In genomic region chr2:7011376-7012083, GRCh38 we compare ENCODE assay signal across 12 cellular contexts.
DNase-seq lines count a peak whose midpoint lies in the region; ATAC-seq and TF ChIP-seq lines count a peak whose summit lies in the region.
"Had no signal": no experiment of that assay in that cellular context is flagged by ENCODE, and none has a peak within 500 bp of the region (broad histone marks: within the 10 kb centered on the region; RNA-seq: fewer than 3 reads in every experiment).

No MANE protein-coding gene starts in this region.

- no peak overlapping the region for H3K4me2 ChIP-seq in osteoblast (ENCODE audit: insufficient read depth, low read length)

- DNase-seq in BJ (ENCODE audit: low read depth) (peak; percentile 84), HT1080 (ENCODE audit: low read depth) (peak; percentile 98), brain microvascular endothelial cell (peak; percentile 95), osteoblast (ENCODE audit: insufficient read length, low spot score, missing footprints) (no peak), GM20000 (ENCODE audit: low spot score) (no peak), medulla oblongata (ENCODE audit: extremely low spot score) (no peak)
- DNase-seq: activated naive CD4-positive, alpha-beta T cell treated with Interleukin-2 at 50 U/mL for 16 hours; NK-92 treated with Interleukin-12 subunit alpha and Interleukin-12 subunit beta, amount 100 ng/mL, for 24 hours; stimulated activated CD4-positive, alpha-beta T cell treated with anti-CD3 and anti-CD28 coated beads, Interleukin-4, amount 100 ng/mL, for 1 hour had no signal

- H3K9me3 ChIP-seq in osteoblast (ENCODE audit: low read depth, low read length): no peaks in the 10 kb centered on the region
- H3K9me3 ChIP-seq: esophagus muscularis mucosa had no signal

- TF ChIP-seq CTCF in BJ (IDR thresholded peaks at IDR 0.05; ENCODE audit: insufficient read depth, low read depth, low read length): no peak
- no peak for TF ChIP-seq CTCF in brain microvascular endothelial cell (IDR thresholded peaks at IDR 0.05; ENCODE audit: low read depth, low read length, missing control alignments)
- no peak for TF ChIP-seq CTCF in osteoblast (IDR thresholded peaks at IDR 0.05; ENCODE audit: extremely low read depth, low read depth, low read length)
- no peak for TF ChIP-seq CTCF in GM20000 (IDR thresholded peaks at IDR 0.05; ENCODE audit: extremely low read depth, missing control alignments)

- no peaks in the 10 kb centered on the region for H3K36me3 ChIP-seq in BJ (ENCODE audit: control insufficient read depth, insufficient read depth, low read length)
- H3K36me3 ChIP-seq in brain microvascular endothelial cell (replicated peaks): no peaks in the 10 kb centered on the region
- no peaks in the 10 kb centered on the region for H3K36me3 ChIP-seq in osteoblast (ENCODE audit: insufficient read depth, low read length)
- H3K36me3 ChIP-seq: esophagus muscularis mucosa had no signal

- H2AFZ ChIP-seq in osteoblast (ENCODE audit: low read length): no peak overlapping the region

- H3K79me2 ChIP-seq in osteoblast (ENCODE audit: insufficient read depth, low read length): no peaks in the 10 kb centered on the region

- ATAC-seq in GM19463 (IDR thresholded peaks at IDR 0.05; ENCODE audit: unreplicated experiment): no peak
- ATAC-seq in HG02884 (IDR thresholded peaks at IDR 0.05; ENCODE audit: unreplicated experiment): no peak

- in situ Hi-C loops in brain microvascular endothelial cell (cut with HindIII; ENCODE audit: low pct_ligation_motif_present, low sequenced_read_pairs): no loop called here

- H3K27ac ChIP-seq in brain microvascular endothelial cell: peak overlapping the region; percentile 89
- H3K27ac ChIP-seq in osteoblast (ENCODE audit: low read depth, low read length): peak overlapping the region; percentile 52

- H4K20me1 ChIP-seq in osteoblast (ENCODE audit: insufficient read depth, low read length): no peaks in the 10 kb centered on the region

- H3K27me3 ChIP-seq in BJ (ENCODE audit: control insufficient read depth, insufficient read depth, low read length) (0 out of 2 replicates have a peak, but pooled peaks cover 1% of the 10 kb centered on the region), brain microvascular endothelial cell (replicated peaks) (no peaks in the 10 kb centered on the region), osteoblast (ENCODE audit: insufficient read depth, low read length) (no peaks in the 10 kb centered on the region)
- H3K27me3 ChIP-seq: esophagus muscularis mucosa had no signal

- CTCF ChIA-PET in BJ (lab: Yijun Ruan, JAX): interaction anchor here (2.4 kb wide), 1 partner anchor 25 kb away, joined by 5 read pairs; no protein-coding TSS in a partner anchor

- H3K4me3 ChIP-seq in BJ (ENCODE audit: low read depth, low read length) (no peak overlapping the region), brain microvascular endothelial cell (ENCODE audit: low read depth, low read length) (no peak overlapping the region), osteoblast (ENCODE audit: insufficient read depth, low read length) (no peak overlapping the region)
- H3K4me3 ChIP-seq: esophagus muscularis mucosa had no signal

- H3K4me1 ChIP-seq in osteoblast (ENCODE audit: insufficient read depth, low read length): peaks cover 27% of the 10 kb centered on the region

- POLR2A ChIA-PET in BJ (lab: Charles Lee): no interaction called here

Comparison
In these comparisons a context has a peak if more than half of its experiments do, and no peak if none do; other contexts are left out.
1. DNase-seq: peak in BJ (single experiment), HT1080 (single experiment) and brain microvascular endothelial cell (single experiment); none in osteoblast (single experiment), GM20000 (single experiment) and medulla oblongata (single experiment).